ENCODE assay signal across 14 cellular contexts in the genomic region with DNA sequence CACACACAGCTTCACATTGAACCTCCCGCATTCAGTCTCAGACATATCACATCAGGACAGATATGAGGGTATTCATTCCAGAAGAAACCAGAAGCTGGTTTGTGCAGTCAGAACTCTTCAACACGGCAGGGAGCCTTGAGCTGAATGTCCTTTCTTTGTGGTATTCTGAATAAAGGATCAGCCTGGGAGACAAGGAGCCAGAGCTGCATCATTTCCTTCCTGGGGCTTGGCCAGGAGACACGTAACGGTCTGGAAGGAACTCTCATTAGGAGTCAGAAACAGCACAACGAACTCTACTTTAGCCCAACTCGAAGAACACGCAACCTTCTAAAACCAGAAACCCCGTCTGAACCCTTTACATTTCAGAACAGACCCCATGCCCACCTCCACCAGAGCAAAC. TPM values are rescaled to one million over a fixed set of nuclear protein-coding genes. Genes with fewer than 3 reads are reported as not detected.
DNase-seq lines count a peak whose midpoint lies in the region; ATAC-seq and TF ChIP-seq lines count a peak whose summit lies in the region.
"Had no signal": no experiment of that assay in that cellular context is flagged by ENCODE, and none has a peak within 500 bp of the region (broad histone marks: within the 10 kb centered on the region; RNA-seq: fewer than 3 reads in every experiment).

No MANE protein-coding gene starts in this region.

- H3K9ac ChIP-seq in H9 (ENCODE audit: extremely low read depth, insufficient read length, low read length), result no peak overlapping the region

- H3K4me3 Mint-ChIP-seq in H9 (no peak overlapping the region; a peak in 1 of 5 replicates), T-helper 17 cell (no peak overlapping the region)
- H3K4me3 Mint-ChIP-seq: CD4-positive, alpha-beta T cell; T-helper 1 cell treated with Interleukin-12 subunit alpha and Interleukin-12 subunit beta and Interleukin-4 antibody, amounts not matched to agents 30 μg/mL and 1 μg/mL, for 36 hours had no signal

- no peaks in the 10 kb centered on the region; the same call in 1 of the 2 replicates for H3K4me1 ChIP-seq in H9 (ENCODE audit: insufficient read depth, low read length)
- peaks cover 0 to 23% of the 10 kb centered on the region in 2 donors for H3K4me1 ChIP-seq in right atrium auricular region

- WGBS in H9 (ENCODE audit: extremely low coverage, insufficient read length, low lambda C conversion rate), result no CpG with 5 or more reads among the region's 8 CpGs

- H3K4ac ChIP-seq in H9 (ENCODE audit: low read depth, low read length), result no peak overlapping the region

- in situ Hi-C loops in brain microvascular endothelial cell (cut with HindIII; ENCODE audit: low pct_ligation_motif_present, low sequenced_read_pairs), result no loop called here

- H3K27ac ChIP-seq in H9 (ENCODE audit: insufficient read length, low read depth, low read length) (no peak overlapping the region), brain microvascular endothelial cell (peak overlapping the region; percentile 74), right atrium auricular region (peak overlapping the region; percentile 69)

- no peak overlapping the region for H3K14ac ChIP-seq in H9 (ENCODE audit: insufficient read depth, low read length)

- no peaks in the 10 kb centered on the region for H4K20me1 ChIP-seq in H9 (ENCODE audit: control insufficient read depth, insufficient read depth, insufficient read length)

- H3K4me3 ChIP-seq in brain microvascular endothelial cell (ENCODE audit: low read depth, low read length) (no peak overlapping the region), right atrium auricular region (peak overlapping the region in 1 of 2 donors; percentile 4), skeletal muscle cell (ENCODE audit: low read depth, low read length) (no peak overlapping the region)

- H3K36me3 Mint-ChIP-seq in H9 (ENCODE audit: insufficient read depth in 1 of 3, low read depth in 3 of 3), result peaks cover 24 to 56% (median 32%) of the 10 kb centered on the region in 3 experiments; a peak in 6 of 7 replicates
- no peaks in the 10 kb centered on the region for H3K36me3 Mint-ChIP-seq in T-helper 17 cell (ENCODE audit: low read depth)

- no peak overlapping the region for H3K56ac ChIP-seq in H9 (ENCODE audit: insufficient read length, low read depth, low read length)

- no peaks in the 10 kb centered on the region for H3K79me1 ChIP-seq in H9 (ENCODE audit: insufficient read depth, low read depth, low read length, poor library complexity, severe bottlenecking)

- TF ChIP-seq CTCF in H9 (conservative IDR thresholded peaks at IDR 0.05), result no peak
- TF ChIP-seq CTCF in brain microvascular endothelial cell (IDR thresholded peaks at IDR 0.05; ENCODE audit: low read depth, low read length, missing control alignments), result no peak
- no peak for TF ChIP-seq CTCF in right atrium auricular region (IDR thresholded peaks at IDR 0.05)

- H2BK12ac ChIP-seq in H9 (ENCODE audit: insufficient read length, low read depth, low read length), result no peak overlapping the region

- H3K27ac Mint-ChIP-seq in H9 (peak overlapping the region in 2 of 3 experiments; percentile 7 to 24; a peak in 5 of 7 replicates), T-helper 17 cell (no peak overlapping the region)
- H3K27ac Mint-ChIP-seq: CD4-positive, alpha-beta T cell; T-helper 1 cell treated with Interleukin-12 subunit alpha and Interleukin-12 subunit beta and Interleukin-4 antibody, amounts not matched to agents 30 μg/mL and 1 μg/mL, for 36 hours had no signal

- no peaks in the 10 kb centered on the region for H3K27me3 Mint-ChIP-seq in H9 (ENCODE audit: low read depth)
- peaks cover 45% of the 10 kb centered on the region for H3K27me3 Mint-ChIP-seq in T-helper 17 cell

- peak overlapping the region; percentile 30 for H2BK5ac ChIP-seq in H9 (ENCODE audit: insufficient read length, low read length)

- no peak overlapping the region for H3K18ac ChIP-seq in H9 (ENCODE audit: insufficient read length, low read depth, low read length)

- no peak overlapping the region for H2BK15ac ChIP-seq in H9 (ENCODE audit: low read depth, low read length)

- H3K36me3 ChIP-seq in brain microvascular endothelial cell (replicated peaks) (no peaks in the 10 kb centered on the region), right atrium auricular region (no peaks in the 10 kb centered on the region)

- no peak overlapping the region for H2AFZ ChIP-seq in H9 (ENCODE audit: low read length)

- H3T11ph ChIP-seq in H9 (ENCODE audit: low read length), result no peak overlapping the region

- H3K9me3 Mint-ChIP-seq in H9, result peaks cover 0 to 3% of the 10 kb centered on the region in 2 experiments; a peak in 1 of 5 replicates
- H3K9me3 Mint-ChIP-seq: CD4-positive, alpha-beta T cell; T-helper 1 cell treated with Interleukin-12 subunit alpha and Interleukin-12 subunit beta and Interleukin-4 antibody, amounts not matched to agents 30 μg/mL and 1 μg/mL, for 36 hours had no signal

- no peak overlapping the region for H2BK120ac ChIP-seq in H9 (ENCODE audit: low read depth, low read length, poor library complexity, severe bottlenecking)

- H3K4me2 ChIP-seq in H9 (ENCODE audit: insufficient read depth, insufficient read length, low read length), result no peak overlapping the region

- H4K5ac ChIP-seq in H9 (ENCODE audit: insufficient read length, low read depth, low read length), result no peak overlapping the region

- H3K23me2 ChIP-seq in H9 (ENCODE audit: insufficient read length, low read depth, low read length, poor library complexity, severe bottlenecking), result no peaks in the 10 kb centered on the region

- H2AK5ac ChIP-seq in H9 (ENCODE audit: insufficient read length, low read length), result no peak overlapping the region

- no peak overlapping the region for H4K91ac ChIP-seq in H9 (ENCODE audit: insufficient read length, low read depth, low read length)

- H3K4me1 Mint-ChIP-seq in H9 (peaks cover 43 to 45% of the 10 kb centered on the region in 2 experiments), T-helper 17 cell (no peaks in the 10 kb centered on the region)

- no peak for DNase-seq in H9
- DNase-seq in brain microvascular endothelial cell, result peak; percentile 93
- DNase-seq in right atrium auricular region (ENCODE audit: low spot score), result peak; percentile 83
- peak; percentile 54 for DNase-seq in skeletal muscle cell (ENCODE audit: low read depth)
- DNase-seq in NOMO-1 (lab: John Stamatoyannopoulos, UW; ENCODE audit: unreplicated experiment in 2 of 2), result no peak
- no peak for DNase-seq in COLO829 (ENCODE audit: low spot score)
- no peak for DNase-seq in T-helper 17 cell
- DNase-seq: CD4-positive, alpha-beta T cell; central memory CD4-positive, alpha-beta T cell; glutamatergic neuron; NCI-H82; stimulated activated CD4-positive, alpha-beta T cell treated with anti-CD3 and anti-CD28 coated beads, Interleukin-15, amount 100 ng/mL, for 24 hours had no signal

- no peak overlapping the region for H3K23ac ChIP-seq in H9 (ENCODE audit: insufficient read length, low read depth, low read length)

- no peak overlapping the region for H4K8ac ChIP-seq in H9 (replicated peaks; ENCODE audit: insufficient read length, low read depth, low read length)

- no peak for ATAC-seq in HG03135 (IDR thresholded peaks at IDR 0.05; ENCODE audit: unreplicated experiment)
- ATAC-seq in T-helper 17 cell, result no peak

- H3K79me2 ChIP-seq in H9 (ENCODE audit: insufficient read depth, low read length), result no peaks in the 10 kb centered on the region

- no peak overlapping the region for H2BK20ac ChIP-seq in H9 (ENCODE audit: low read depth, low read length, poor library complexity, severe bottlenecking)

- no peaks in the 10 kb centered on the region for H3K27me3 ChIP-seq in H9 (ENCODE audit: insufficient read depth, low read length)
- H3K27me3 ChIP-seq in brain microvascular endothelial cell (replicated peaks), result no peaks in the 10 kb centered on the region
- H3K27me3 ChIP-seq in right atrium auricular region, result no peaks in the 10 kb centered on the region

- H3K9me3 ChIP-seq in H9 (ENCODE audit: control insufficient read depth, low read depth, low read length) (no peaks in the 10 kb centered on the region), right atrium auricular region (no peaks in the 10 kb centered on the region), T-helper 17 cell (ENCODE audit: control insufficient read depth, low read length, poor library complexity, severe bottlenecking) (no peaks in the 10 kb centered on the region)

RNA-seq across cellular contexts. Expression of a gene that starts 46.4 kb away (rescaled TPM):
- total RNA-seq in H9 (2021), result 48.2 and 51.4 TPM in 2 replicates
- 10 to 100 TPM; 32.5 to 52.9 TPM for total RNA-seq in right atrium auricular region
- not detected for total RNA-seq in T-helper 17 cell
- total RNA-seq: CD4-positive, alpha-beta T cell had no signal

Comparison
In these comparisons a context has a peak if more than half of its experiments do, and no peak if none do; other contexts are left out.
1. DNase-seq: peak in brain microvascular endothelial cell (single experiment), right atrium auricular region (single experiment) and skeletal muscle cell (single experiment); none in H9 (single experiment), NOMO-1 (0 of 2), COLO829 (single experiment) and T-helper 17 cell (0 of 3).
2. RNA of a gene that starts 46.4 kb away (total RNA-seq): 32.5 to 52.9 TPM in right atrium auricular region and 48.2 to 51.4 TPM in H9; not detected in T-helper 17 cell; every median in the first group is over 10 times any median in the second.